ENCODE assay signal across 2 cellular contexts in the genomic region with DNA sequence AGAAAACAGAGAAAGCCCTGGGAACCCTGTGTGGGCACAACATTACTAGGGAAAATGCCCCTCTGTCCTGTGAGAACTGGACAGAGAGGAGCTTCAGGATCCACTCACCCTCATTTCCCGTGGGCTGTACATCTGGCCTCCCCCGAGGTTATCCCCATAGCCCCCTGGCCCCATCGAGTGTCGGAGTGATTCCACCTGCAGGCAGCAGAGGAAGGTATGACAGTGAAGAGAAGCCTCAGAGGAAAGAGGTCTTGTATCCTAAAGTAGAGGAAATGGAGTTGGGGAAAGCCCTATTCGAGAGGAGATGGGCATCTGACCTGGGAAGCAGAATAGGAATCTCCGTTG.
TF ChIP-seq lines count a peak whose summit lies in the region.

No MANE protein-coding gene starts in this region.

TF ChIP-seq in HCT116, 20 proteins besides CTCF, POLR2A, EP300 and RAD21:
- TF ChIP-seq, protein P1, sequence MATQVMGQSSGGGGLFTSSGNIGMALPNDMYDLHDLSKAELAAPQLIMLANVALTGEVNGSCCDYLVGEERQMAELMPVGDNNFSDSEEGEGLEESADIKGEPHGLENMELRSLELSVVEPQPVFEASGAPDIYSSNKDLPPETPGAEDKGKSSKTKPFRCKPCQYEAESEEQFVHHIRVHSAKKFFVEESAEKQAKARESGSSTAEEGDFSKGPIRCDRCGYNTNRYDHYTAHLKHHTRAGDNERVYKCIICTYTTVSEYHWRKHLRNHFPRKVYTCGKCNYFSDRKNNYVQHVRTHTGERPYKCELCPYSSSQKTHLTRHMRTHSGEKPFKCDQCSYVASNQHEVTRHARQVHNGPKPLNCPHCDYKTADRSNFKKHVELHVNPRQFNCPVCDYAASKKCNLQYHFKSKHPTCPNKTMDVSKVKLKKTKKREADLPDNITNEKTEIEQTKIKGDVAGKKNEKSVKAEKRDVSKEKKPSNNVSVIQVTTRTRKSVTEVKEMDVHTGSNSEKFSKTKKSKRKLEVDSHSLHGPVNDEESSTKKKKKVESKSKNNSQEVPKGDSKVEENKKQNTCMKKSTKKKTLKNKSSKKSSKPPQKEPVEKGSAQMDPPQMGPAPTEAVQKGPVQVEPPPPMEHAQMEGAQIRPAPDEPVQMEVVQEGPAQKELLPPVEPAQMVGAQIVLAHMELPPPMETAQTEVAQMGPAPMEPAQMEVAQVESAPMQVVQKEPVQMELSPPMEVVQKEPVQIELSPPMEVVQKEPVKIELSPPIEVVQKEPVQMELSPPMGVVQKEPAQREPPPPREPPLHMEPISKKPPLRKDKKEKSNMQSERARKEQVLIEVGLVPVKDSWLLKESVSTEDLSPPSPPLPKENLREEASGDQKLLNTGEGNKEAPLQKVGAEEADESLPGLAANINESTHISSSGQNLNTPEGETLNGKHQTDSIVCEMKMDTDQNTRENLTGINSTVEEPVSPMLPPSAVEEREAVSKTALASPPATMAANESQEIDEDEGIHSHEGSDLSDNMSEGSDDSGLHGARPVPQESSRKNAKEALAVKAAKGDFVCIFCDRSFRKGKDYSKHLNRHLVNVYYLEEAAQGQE (IDR thresholded peaks at IDR 0.05; ENCODE audit: low read depth), result no peak
- TF ChIP-seq JUND (IDR thresholded peaks at IDR 0.05), result no peak
- no peak for TF ChIP-seq FOSL1 (IDR thresholded peaks at IDR 0.05; ENCODE audit: low read depth)
- no peak for TF ChIP-seq ZNF274 (IDR thresholded peaks at IDR 0.05; ENCODE audit: low read depth, low read length)
- TF ChIP-seq SRF (IDR thresholded peaks at IDR 0.05; ENCODE audit: low read depth), result no peak
- TF ChIP-seq ELF1 (IDR thresholded peaks at IDR 0.05; ENCODE audit: borderline replicate concordance, low read depth), result no peak
TF ChIP-seq in HCT116: peak in this region for 0.

TF ChIP-seq in SK-N-SH, 30 proteins besides CTCF, POLR2A, EP300 and RAD21:
- no peak for TF ChIP-seq TCF12 (IDR thresholded peaks at IDR 0.05)
- TF ChIP-seq RCOR1 (IDR thresholded peaks at IDR 0.05; ENCODE audit: low read length), result no peak
- TF ChIP-seq MEF2A (IDR thresholded peaks at IDR 0.05; ENCODE audit: borderline replicate concordance, low read depth), result no peak
- no peak for TF ChIP-seq POLR2AphosphoS5 (IDR thresholded peaks at IDR 0.05; ENCODE audit: low read depth, low read length)
- no peak for TF ChIP-seq EZH2phosphoT487 (IDR thresholded peaks at IDR 0.05; ENCODE audit: borderline replicate concordance, low read depth)
- TF ChIP-seq GATA2 (CRISPR knock-in tag; IDR thresholded peaks at IDR 0.05), result no peak
- TF ChIP-seq, protein P1 (IDR thresholded peaks at IDR 0.05; ENCODE audit: low read depth, low read length), result no peak
- TF ChIP-seq, protein P2, sequence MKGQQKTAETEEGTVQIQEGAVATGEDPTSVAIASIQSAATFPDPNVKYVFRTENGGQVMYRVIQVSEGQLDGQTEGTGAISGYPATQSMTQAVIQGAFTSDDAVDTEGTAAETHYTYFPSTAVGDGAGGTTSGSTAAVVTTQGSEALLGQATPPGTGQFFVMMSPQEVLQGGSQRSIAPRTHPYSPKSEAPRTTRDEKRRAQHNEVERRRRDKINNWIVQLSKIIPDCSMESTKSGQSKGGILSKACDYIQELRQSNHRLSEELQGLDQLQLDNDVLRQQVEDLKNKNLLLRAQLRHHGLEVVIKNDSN (IDR thresholded peaks at IDR 0.05; ENCODE audit: borderline replicate concordance, low read depth), result no peak
- TF ChIP-seq JUND (IDR thresholded peaks at IDR 0.05), result no peak
- no peak for TF ChIP-seq FOSL2 (IDR thresholded peaks at IDR 0.05; ENCODE audit: borderline replicate concordance, low read depth)
- TF ChIP-seq SMC3 (IDR thresholded peaks at IDR 0.05; ENCODE audit: low read depth, low read length), result no peak
- no peak for TF ChIP-seq GABPA (IDR thresholded peaks at IDR 0.05; ENCODE audit: low read depth)
- no peak for TF ChIP-seq IRF3 (IDR thresholded peaks at IDR 0.05; ENCODE audit: low read depth, low read length)
- TF ChIP-seq CHD2 (IDR thresholded peaks at IDR 0.05; ENCODE audit: low read length, partially characterized antibody), result no peak
- no peak for TF ChIP-seq FOXM1 (IDR thresholded peaks at IDR 0.05; ENCODE audit: low read depth)
- no peak for TF ChIP-seq FOXJ3 (CRISPR knock-in tag; IDR thresholded peaks at IDR 0.05)
- no peak for TF ChIP-seq MXI1 (IDR thresholded peaks at IDR 0.05; ENCODE audit: low read depth, low read length)
- TF ChIP-seq, protein P3, sequence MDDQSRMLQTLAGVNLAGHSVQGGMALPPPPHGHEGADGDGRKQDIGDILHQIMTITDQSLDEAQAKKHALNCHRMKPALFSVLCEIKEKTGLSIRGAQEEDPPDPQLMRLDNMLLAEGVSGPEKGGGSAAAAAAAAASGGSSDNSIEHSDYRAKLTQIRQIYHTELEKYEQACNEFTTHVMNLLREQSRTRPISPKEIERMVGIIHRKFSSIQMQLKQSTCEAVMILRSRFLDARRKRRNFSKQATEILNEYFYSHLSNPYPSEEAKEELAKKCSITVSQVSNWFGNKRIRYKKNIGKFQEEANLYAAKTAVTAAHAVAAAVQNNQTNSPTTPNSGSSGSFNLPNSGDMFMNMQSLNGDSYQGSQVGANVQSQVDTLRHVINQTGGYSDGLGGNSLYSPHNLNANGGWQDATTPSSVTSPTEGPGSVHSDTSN (IDR thresholded peaks at IDR 0.05), result no peak
- TF ChIP-seq TEAD4 (IDR thresholded peaks at IDR 0.05; ENCODE audit: borderline replicate concordance, insufficient read depth), result no peak
- TF ChIP-seq YY1 (IDR thresholded peaks at IDR 0.05; ENCODE audit: low read depth), result no peak
